In the genomic region with DNA sequence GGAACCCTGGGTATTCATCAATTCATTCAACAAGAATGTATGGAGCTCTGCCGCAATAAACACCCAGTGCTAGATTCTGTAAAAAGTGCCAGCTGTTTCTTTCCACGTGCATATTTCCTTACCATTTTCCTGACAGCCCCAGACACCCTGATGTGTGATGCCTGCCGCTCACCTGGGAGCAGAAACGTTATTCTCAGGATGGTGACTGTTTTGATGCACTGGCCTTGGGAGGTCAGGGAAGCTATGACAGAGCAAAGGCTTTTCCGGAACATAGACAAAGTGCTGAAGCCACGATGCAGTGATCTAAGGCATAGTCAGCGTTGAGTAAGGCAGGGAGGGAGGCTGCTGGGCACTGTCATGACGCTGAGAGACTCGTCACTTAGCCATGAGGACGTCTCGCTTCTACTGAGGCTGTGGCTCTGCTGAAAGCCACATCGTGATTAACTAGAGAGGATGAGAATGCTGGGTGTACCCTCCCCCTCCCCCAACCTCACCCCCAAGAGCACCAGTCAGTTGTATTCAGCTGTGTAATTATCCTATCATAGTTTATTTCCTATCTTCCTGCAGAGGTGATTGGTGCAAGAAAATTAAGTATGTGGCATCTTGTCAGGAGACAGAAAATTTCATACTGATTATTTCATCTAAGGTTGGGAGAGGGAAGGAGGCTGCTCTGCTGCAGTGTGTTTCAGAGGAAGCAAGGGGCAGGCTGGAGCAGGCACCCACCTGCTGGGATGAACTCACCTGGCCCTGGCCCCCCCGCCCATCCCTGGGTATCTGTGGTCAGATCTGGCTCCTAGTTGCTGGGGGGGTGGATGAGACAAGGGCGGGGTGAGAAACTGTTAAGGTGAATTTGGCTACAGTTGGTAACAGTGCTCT, we compare ENCODE assay signal across 2 cellular contexts.
TF ChIP-seq lines count a peak whose summit lies in the region.

No MANE protein-coding gene starts in this region.

TF ChIP-seq in GM23338, 12 proteins besides CTCF, POLR2A, EP300 and RAD21 (continued from another document):
- TF ChIP-seq, protein P1, sequence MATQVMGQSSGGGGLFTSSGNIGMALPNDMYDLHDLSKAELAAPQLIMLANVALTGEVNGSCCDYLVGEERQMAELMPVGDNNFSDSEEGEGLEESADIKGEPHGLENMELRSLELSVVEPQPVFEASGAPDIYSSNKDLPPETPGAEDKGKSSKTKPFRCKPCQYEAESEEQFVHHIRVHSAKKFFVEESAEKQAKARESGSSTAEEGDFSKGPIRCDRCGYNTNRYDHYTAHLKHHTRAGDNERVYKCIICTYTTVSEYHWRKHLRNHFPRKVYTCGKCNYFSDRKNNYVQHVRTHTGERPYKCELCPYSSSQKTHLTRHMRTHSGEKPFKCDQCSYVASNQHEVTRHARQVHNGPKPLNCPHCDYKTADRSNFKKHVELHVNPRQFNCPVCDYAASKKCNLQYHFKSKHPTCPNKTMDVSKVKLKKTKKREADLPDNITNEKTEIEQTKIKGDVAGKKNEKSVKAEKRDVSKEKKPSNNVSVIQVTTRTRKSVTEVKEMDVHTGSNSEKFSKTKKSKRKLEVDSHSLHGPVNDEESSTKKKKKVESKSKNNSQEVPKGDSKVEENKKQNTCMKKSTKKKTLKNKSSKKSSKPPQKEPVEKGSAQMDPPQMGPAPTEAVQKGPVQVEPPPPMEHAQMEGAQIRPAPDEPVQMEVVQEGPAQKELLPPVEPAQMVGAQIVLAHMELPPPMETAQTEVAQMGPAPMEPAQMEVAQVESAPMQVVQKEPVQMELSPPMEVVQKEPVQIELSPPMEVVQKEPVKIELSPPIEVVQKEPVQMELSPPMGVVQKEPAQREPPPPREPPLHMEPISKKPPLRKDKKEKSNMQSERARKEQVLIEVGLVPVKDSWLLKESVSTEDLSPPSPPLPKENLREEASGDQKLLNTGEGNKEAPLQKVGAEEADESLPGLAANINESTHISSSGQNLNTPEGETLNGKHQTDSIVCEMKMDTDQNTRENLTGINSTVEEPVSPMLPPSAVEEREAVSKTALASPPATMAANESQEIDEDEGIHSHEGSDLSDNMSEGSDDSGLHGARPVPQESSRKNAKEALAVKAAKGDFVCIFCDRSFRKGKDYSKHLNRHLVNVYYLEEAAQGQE (IDR thresholded peaks at IDR 0.05; ENCODE audit: unreplicated experiment): no peak
- TF ChIP-seq NANOG (IDR thresholded peaks at IDR 0.05; ENCODE audit: borderline replicate concordance) (no peak), CREB1 (CRISPR knock-in tag; IDR thresholded peaks at IDR 0.05; ENCODE audit: low read depth) (no peak)
- TF ChIP-seq, protein P2, sequence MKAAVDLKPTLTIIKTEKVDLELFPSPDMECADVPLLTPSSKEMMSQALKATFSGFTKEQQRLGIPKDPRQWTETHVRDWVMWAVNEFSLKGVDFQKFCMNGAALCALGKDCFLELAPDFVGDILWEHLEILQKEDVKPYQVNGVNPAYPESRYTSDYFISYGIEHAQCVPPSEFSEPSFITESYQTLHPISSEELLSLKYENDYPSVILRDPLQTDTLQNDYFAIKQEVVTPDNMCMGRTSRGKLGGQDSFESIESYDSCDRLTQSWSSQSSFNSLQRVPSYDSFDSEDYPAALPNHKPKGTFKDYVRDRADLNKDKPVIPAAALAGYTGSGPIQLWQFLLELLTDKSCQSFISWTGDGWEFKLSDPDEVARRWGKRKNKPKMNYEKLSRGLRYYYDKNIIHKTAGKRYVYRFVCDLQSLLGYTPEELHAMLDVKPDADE (IDR thresholded peaks at IDR 0.05): no peak
TF ChIP-seq in GM23338: peak in this region for 0.

TF ChIP-seq in SK-N-SH, 30 proteins besides CTCF, POLR2A, EP300 and RAD21 (continued from another document):
- TF ChIP-seq, protein P1 (IDR thresholded peaks at IDR 0.05; ENCODE audit: low read depth, low read length): no peak
- no peak for TF ChIP-seq CHD2 (IDR thresholded peaks at IDR 0.05; ENCODE audit: low read length, partially characterized antibody)
TF ChIP-seq in SK-N-SH: peak in this region for 8.
